8 cellular contexts compared by ENCODE assay signal in the genomic region with DNA sequence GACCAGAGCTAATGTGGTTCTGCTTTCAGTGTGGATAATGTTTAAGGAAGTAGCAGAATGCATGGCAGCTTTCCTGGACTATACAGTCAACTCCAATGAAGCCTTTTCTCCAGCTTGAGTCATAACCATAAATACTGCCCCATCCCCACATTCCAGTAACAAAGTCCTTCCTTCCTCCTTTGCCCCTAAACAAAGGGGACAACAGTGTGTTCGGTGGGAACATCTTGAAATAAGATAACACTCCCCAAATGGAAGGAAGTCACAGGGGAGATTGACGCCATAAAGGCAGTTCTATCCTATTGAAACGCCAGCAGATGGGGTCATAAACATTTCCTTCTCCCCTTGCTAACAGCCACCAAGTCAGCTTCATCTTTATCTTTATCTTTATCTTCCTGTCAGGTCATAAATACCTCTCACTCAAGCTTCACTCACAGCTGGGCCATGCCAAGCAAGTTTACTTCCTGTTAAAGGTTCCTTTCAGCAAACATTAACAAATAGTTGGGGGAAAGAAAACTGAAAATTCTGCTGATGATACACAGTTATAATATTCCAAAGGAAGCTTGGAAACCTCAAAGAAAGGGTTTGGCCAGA.
A peak's percentile ranks its signal among the peaks of the same experiment; 100 is the strongest.
DNase-seq lines count a peak whose midpoint lies in the region; ATAC-seq and TF ChIP-seq lines count a peak whose summit lies in the region.

No MANE protein-coding gene starts in this region.

- no peak for DNase-seq in heart right ventricle
- DNase-seq in cardiac septum (ENCODE audit: low spot score), result no peak
- DNase-seq in Panc1 (ENCODE audit: low read depth, low spot score), result no peak
- peak in 1 of 2 donors; percentile 65 for DNase-seq in fibroblast of lung (ENCODE audit: low read depth in 2 of 2)
- DNase-seq in dedifferentiated amniotic fluid mesenchymal stem cell (ENCODE audit: extremely low spot score), result no peak
- no peak for DNase-seq in middle frontal gyrus (ENCODE audit: extremely low spot score, low spot score)

- peak overlapping the region; percentile 54 for H3K4me2 ChIP-seq in fibroblast of lung (ENCODE audit: extremely low read depth, insufficient read depth, low read length)

- no peak overlapping the region for H3K9ac ChIP-seq in fibroblast of lung (ENCODE audit: insufficient read depth, low read length)

- ATAC-seq in heart right ventricle (peak in 6 of 8 donors; percentile 18 to 49 (median 28)), Panc1 (peak; percentile 65), GM18511 (IDR thresholded peaks at IDR 0.05; ENCODE audit: unreplicated experiment) (no peak), GM21717 (IDR thresholded peaks at IDR 0.05; ENCODE audit: unreplicated experiment) (no peak)

- H3K9me3 ChIP-seq in heart right ventricle (no peaks in the 10 kb centered on the region), Panc1 (ENCODE audit: control insufficient read depth, insufficient read depth, low read depth, low read length) (no peaks in the 10 kb centered on the region), fibroblast of lung (ENCODE audit: control insufficient read depth, insufficient read depth, low read depth, low read length) (no peaks in the 10 kb centered on the region)

- no TSS peak for BruUV-seq in Panc1 (replicated peaks; lab: Mats Ljungman, UMichigan)

- peak overlapping the region in 2 of 10 donors; percentile 22 to 54 for H3K27ac ChIP-seq in heart right ventricle
- peak overlapping the region; percentile 84 for H3K27ac ChIP-seq in Panc1 (ENCODE audit: low read length)
- no peak overlapping the region for H3K27ac ChIP-seq in fibroblast of lung (ENCODE audit: insufficient read depth, low read length)

- intact Hi-C loops in heart right ventricle (cut with DNase I) (no loop called here), cardiac septum (cut with DNase I) (loop anchor here (10.0 kb wide), 1 partner anchor 351 kb away; a partner anchor contains a TSS), Panc1 (cut with micrococcal nuclease; ENCODE audit: unreplicated experiment) (no loop called here)

- POLR2A ChIA-PET in Panc1 (lab: Charles Lee), result no interaction called here

- TF ChIP-seq CTCF in heart right ventricle (IDR thresholded peaks at IDR 0.05), result no peak
- peak; percentile 35; the same call in 1 of the 2 replicates for TF ChIP-seq CTCF in Panc1 (IDR thresholded peaks at IDR 0.05)
- TF ChIP-seq CTCF in fibroblast of lung (conservative IDR thresholded peaks at IDR 0.05 in 1 of 2, IDR thresholded peaks at IDR 0.05 in 1 of 2; ENCODE audit: low read depth in 1 of 2, low read length in 2 of 2), result no peak

- H2AFZ ChIP-seq in fibroblast of lung (ENCODE audit: low read length), result peak overlapping the region; percentile 63

- H3K4me1 ChIP-seq in heart right ventricle, result peaks cover 10 to 57% (median 31%) of the 10 kb centered on the region in 9 donors
- H3K4me1 ChIP-seq in Panc1 (ENCODE audit: control insufficient read depth, insufficient read depth, low read length), result peaks cover 69% of the 10 kb centered on the region
- peaks cover 17% of the 10 kb centered on the region for H3K4me1 ChIP-seq in fibroblast of lung (ENCODE audit: control insufficient read depth, extremely low read depth, insufficient read depth, low read length)

- H3K79me2 ChIP-seq in fibroblast of lung (ENCODE audit: control insufficient read depth, insufficient read depth, low read length), result no peaks in the 10 kb centered on the region

- no peaks in the 10 kb centered on the region for H4K20me1 ChIP-seq in fibroblast of lung (ENCODE audit: control insufficient read depth, extremely low read depth, insufficient read depth, low read length)

- H3K36me3 ChIP-seq in heart right ventricle (no peaks in the 10 kb centered on the region), Panc1 (ENCODE audit: control insufficient read depth, insufficient read depth, low read length) (no peaks in the 10 kb centered on the region), fibroblast of lung (ENCODE audit: control insufficient read depth, insufficient read depth, low read length) (no peaks in the 10 kb centered on the region)

- H3K27me3 ChIP-seq in heart right ventricle (peaks cover 0 to 5% (median 0%) of the 10 kb centered on the region in 7 donors), Panc1 (ENCODE audit: control insufficient read depth, insufficient read depth, low read length) (no peaks in the 10 kb centered on the region), fibroblast of lung (ENCODE audit: control insufficient read depth, insufficient read depth, low read length) (no peaks in the 10 kb centered on the region)

- H3K4me3 ChIP-seq in heart right ventricle (no peak overlapping the region), Panc1 (ENCODE audit: low read depth in 2 of 2, low read length in 2 of 2) (no peak overlapping the region), fibroblast of lung (replicated peaks in 1 of 4; ENCODE audit: control extremely low read depth in 1 of 4, insufficient read depth in 1 of 4, low read depth in 3 of 4, low read length in 4 of 4) (no peak overlapping the region)

- CTCF ChIA-PET in Panc1 (lab: Charles Lee), result interaction anchor here (1.3 to 1.6 kb wide), 2 partner anchors 19 to 28 kb away, joined by 3 to 4 read pairs; no protein-coding TSS in a partner anchor

- in situ Hi-C loops in Panc1 (cut with HindIII; ENCODE audit: low pct_unique_long_range_greater_than_20kb, low sequenced_read_pairs), result loop anchor here (5.0 kb wide), 1 partner anchor 38 kb away; no protein-coding TSS in a partner anchor

- 31 to 35% methylated on average over 3 of the region's 3 CpGs for WGBS in heart right ventricle, 2 donors

Comparison
In these comparisons a context has a peak if more than half of its experiments do, and no peak if none do; other contexts are left out.
1. ATAC-seq: peak in heart right ventricle (6 of 8) and Panc1 (single experiment); none in GM18511 (single experiment) and GM21717 (single experiment).